14 cellular contexts compared by ENCODE assay signal in genomic region chr1:108584320-108584968, GRCh38. TPM values are rescaled to one million over a fixed set of nuclear protein-coding genes. Genes with fewer than 3 reads are reported as not detected.
DNase-seq lines count a peak whose midpoint lies in the region; ATAC-seq, FAIRE-seq and TF ChIP-seq lines count a peak whose summit lies in the region.
"Had no signal": no experiment of that assay in that cellular context is flagged by ENCODE, and none has a peak within 500 bp of the region (broad histone marks: within the 10 kb centered on the region; RNA-seq: fewer than 3 reads in every experiment).

No MANE protein-coding gene starts in this region.

- H3K4me3 Mint-ChIP-seq in Caco-2 (ENCODE audit: unreplicated experiment) = no peak overlapping the region
- H3K4me3 Mint-ChIP-seq in CD8-positive, alpha-beta memory T cell = no peak overlapping the region
- H3K4me3 Mint-ChIP-seq: WTC11 had no signal

- H3K27me3 Mint-ChIP-seq in Caco-2 (ENCODE audit: insufficient read depth, unreplicated experiment) = no peaks in the 10 kb centered on the region
- H3K27me3 Mint-ChIP-seq in CD8-positive, alpha-beta memory T cell = no peaks in the 10 kb centered on the region

- H3K4me3 ChIP-seq in NB4 (ENCODE audit: low read depth, low read length) (no peak overlapping the region), body of pancreas (no peak overlapping the region), small intestine (ENCODE audit: low read depth in 1 of 2, low read length in 2 of 2) (no peak overlapping the region), Caco-2 (ENCODE audit: low read depth, low read length) (no peak overlapping the region)
- H3K4me3 ChIP-seq in CD8-positive, alpha-beta memory T cell (ENCODE audit: low read length) = no peak overlapping the region
- H3K4me3 ChIP-seq: MG63, psoas muscle had no signal

- no peaks in the 10 kb centered on the region for H3K36me3 ChIP-seq in body of pancreas (replicated peaks in 1 of 2; ENCODE audit: insufficient read depth in 1 of 2, low read depth in 2 of 2)
- H3K36me3 ChIP-seq in small intestine (ENCODE audit: control insufficient read depth in 2 of 2, insufficient read depth in 2 of 2, low read length in 2 of 2) = no peaks in the 10 kb centered on the region
- H3K36me3 ChIP-seq in Caco-2 (ENCODE audit: control insufficient read depth, insufficient read depth, low read length) = no peaks in the 10 kb centered on the region
- H3K36me3 ChIP-seq in CD8-positive, alpha-beta memory T cell (ENCODE audit: insufficient read depth, low read length) = no peaks in the 10 kb centered on the region

- TF ChIP-seq POLR2A in NB4 (IDR thresholded peaks at IDR 0.05; ENCODE audit: extremely low read depth, insufficient read length) = no peak
- no peak for TF ChIP-seq POLR2A in body of pancreas (IDR thresholded peaks at IDR 0.05)

- WGBS in body of pancreas, 2 donors = 8 to 12% methylated on average over 5 of the region's 5 CpGs
- WGBS in small intestine, 3 donors = 2 to 41% (median 16%) methylated on average over 5 of the region's 5 CpGs

- H3K4me1 ChIP-seq in body of pancreas (peaks cover 24% of the 10 kb centered on the region), small intestine (ENCODE audit: control insufficient read depth in 2 of 2, insufficient read depth in 1 of 2, low read depth in 1 of 2, low read length in 1 of 2) (peaks cover 3 to 17% of the 10 kb centered on the region in 2 donors), Caco-2 (no peaks in the 10 kb centered on the region)
- H3K4me1 ChIP-seq in CD8-positive, alpha-beta memory T cell (ENCODE audit: insufficient read depth, low read length) = no peaks in the 10 kb centered on the region
- H3K4me1 ChIP-seq: psoas muscle had no signal

- ATAC-seq in GM18868 (IDR thresholded peaks at IDR 0.05; ENCODE audit: unreplicated experiment) (peak; percentile 79), body of pancreas (peak; percentile 87)
- ATAC-seq: left lobe of liver, psoas muscle, WTC11 had no signal

- H3K27me3 ChIP-seq in body of pancreas (no peaks in the 10 kb centered on the region), small intestine (ENCODE audit: control insufficient read depth in 2 of 2, insufficient read depth in 2 of 2, low read length in 2 of 2) (no peaks in the 10 kb centered on the region), Caco-2 (replicated peaks; ENCODE audit: control insufficient read depth, insufficient read depth, low read length) (no peaks in the 10 kb centered on the region)
- no peaks in the 10 kb centered on the region for H3K27me3 ChIP-seq in CD8-positive, alpha-beta memory T cell (ENCODE audit: insufficient read depth, low read length, poor library complexity, severe bottlenecking)
- H3K27me3 ChIP-seq: MG63 had no signal

- POLR2A ChIA-PET in Caco-2 (lab: Charles Lee) = no interaction called here
- POLR2A ChIA-PET in CD8-positive, alpha-beta memory T cell (lab: Charles Lee) = no interaction called here

- H3K27ac ChIP-seq in body of pancreas = peak overlapping the region in 3 of 4 donors; percentile 53 to 88 (median 77)
- H3K27ac ChIP-seq in small intestine (ENCODE audit: low read depth in 1 of 2, low read length in 1 of 2) = peak overlapping the region; percentile 50 to 81
- no peak overlapping the region for H3K27ac ChIP-seq in CD8-positive, alpha-beta memory T cell (ENCODE audit: low read depth, low read length)
- H3K27ac ChIP-seq: psoas muscle had no signal

- no peak for FAIRE-seq in small intestine (lab: Jason Lieb, UNC)
- FAIRE-seq: H1 had no signal

- no TSS peak for BruUV-seq in Caco-2 (replicated peaks; lab: Mats Ljungman, UMichigan)

- TF ChIP-seq CTCF in NB4 (IDR thresholded peaks at IDR 0.05; ENCODE audit: low read depth, low read length) = no peak
- no peak for TF ChIP-seq CTCF in body of pancreas (IDR thresholded peaks at IDR 0.05)
- no peak for TF ChIP-seq CTCF in Caco-2 (IDR thresholded peaks at IDR 0.05; ENCODE audit: insufficient read depth in 1 of 2, low read depth in 1 of 2, low read length in 1 of 2, severe bottlenecking in 1 of 2, unreplicated experiment in 1 of 2)

- H3K4me1 Mint-ChIP-seq in Caco-2 (ENCODE audit: low read depth, unreplicated experiment) = no peaks in the 10 kb centered on the region
- peaks cover 35 to 56% (median 54%) of the 10 kb centered on the region in 3 donors for H3K4me1 Mint-ChIP-seq in CD8-positive, alpha-beta memory T cell

- no peaks in the 10 kb centered on the region for H3K36me3 Mint-ChIP-seq in Caco-2 (ENCODE audit: insufficient read depth, unreplicated experiment)
- peaks cover 5 to 18% (median 6%) of the 10 kb centered on the region in 3 donors for H3K36me3 Mint-ChIP-seq in CD8-positive, alpha-beta memory T cell

- intact Hi-C loops in body of pancreas (cut with DNase I) (no loop called here), Caco-2 (cut with micrococcal nuclease; ENCODE audit: unreplicated experiment) (no loop called here)

- CTCF ChIA-PET in Caco-2 (lab: Charles Lee) = no interaction called here
- CTCF ChIA-PET in CD8-positive, alpha-beta memory T cell (lab: Charles Lee) = interaction anchor here (1.2 kb wide), 1 partner anchor 24 kb away, joined by 3 read pairs; no protein-coding TSS in a partner anchor

- H3K27ac Mint-ChIP-seq in Caco-2 (ENCODE audit: unreplicated experiment) = no peak overlapping the region
- H3K27ac Mint-ChIP-seq in CD8-positive, alpha-beta memory T cell = peak overlapping the region in 3 of 8 donors; percentile 7 to 32 (median 23)

- no peaks in the 10 kb centered on the region for H3K9me3 ChIP-seq in body of pancreas
- H3K9me3 ChIP-seq in small intestine (ENCODE audit: control insufficient read depth, low read depth) = no peaks in the 10 kb centered on the region
- H3K9me3 ChIP-seq in Caco-2 = no peaks in the 10 kb centered on the region
- H3K9me3 ChIP-seq in CD8-positive, alpha-beta memory T cell (ENCODE audit: low read length) = peaks cover 6% of the 10 kb centered on the region

- H3K9me3 Mint-ChIP-seq in Caco-2 (ENCODE audit: unreplicated experiment) = no peaks in the 10 kb centered on the region
- H3K9me3 Mint-ChIP-seq in CD8-positive, alpha-beta memory T cell = peaks cover 0 to 16% (median 10%) of the 10 kb centered on the region in 5 donors

- DNase-seq in NB4 (ENCODE audit: low read depth) (peak; percentile 62), body of pancreas (no peak), small intestine (peak; percentile 84), Caco-2 (no peak), RPMI8226 (no peak)
- DNase-seq in CD8-positive, alpha-beta memory T cell = no peak
- DNase-seq in stimulated activated CD4-positive, alpha-beta T cell treated with anti-CD3 and anti-CD28 coated beads, Interleukin-12 subunit alpha, Interleukin-12 subunit beta, amount 100 ng/mL, for 4 hours = no peak
- DNase-seq: foreskin fibroblast, MG63, psoas muscle had no signal

RNA-seq across cellular contexts. Expression of gene EEIG2, which starts 24.5 kb away (rescaled TPM):
- total RNA-seq in body of pancreas (1 to 10 TPM; 7.0 to 9.2 TPM), Caco-2 (2022) (2.8 and 3.1 TPM in 2 replicates)
- 10 to 100 TPM in 1 of 3 donors, 1 to 10 TPM in 2; 7.8 to 10.9 (median 8.3) TPM for polyA plus RNA-seq in small intestine
- 10 to 100 TPM; 19.4 to 21.0 TPM for total RNA-seq in CD8-positive, alpha-beta memory T cell
- polyA plus RNA-seq in CD8-positive, alpha-beta memory T cell = 2.1 TPM

Comparison
In these comparisons a context has a peak if more than half of its experiments do, and no peak if none do; other contexts are left out.
1. DNase-seq: peak in NB4 (single experiment) and small intestine (single experiment); none in body of pancreas (0 of 4), Caco-2 (0 of 2), CD8-positive, alpha-beta memory T cell (0 of 5), stimulated activated CD4-positive, alpha-beta T cell treated with anti-CD3 and anti-CD28 coated beads, Interleukin-12 subunit alpha, Interleukin-12 subunit beta, amount 100 ng/mL, for 4 hours (single experiment) and RPMI8226 (single experiment).